In the genomic region with DNA sequence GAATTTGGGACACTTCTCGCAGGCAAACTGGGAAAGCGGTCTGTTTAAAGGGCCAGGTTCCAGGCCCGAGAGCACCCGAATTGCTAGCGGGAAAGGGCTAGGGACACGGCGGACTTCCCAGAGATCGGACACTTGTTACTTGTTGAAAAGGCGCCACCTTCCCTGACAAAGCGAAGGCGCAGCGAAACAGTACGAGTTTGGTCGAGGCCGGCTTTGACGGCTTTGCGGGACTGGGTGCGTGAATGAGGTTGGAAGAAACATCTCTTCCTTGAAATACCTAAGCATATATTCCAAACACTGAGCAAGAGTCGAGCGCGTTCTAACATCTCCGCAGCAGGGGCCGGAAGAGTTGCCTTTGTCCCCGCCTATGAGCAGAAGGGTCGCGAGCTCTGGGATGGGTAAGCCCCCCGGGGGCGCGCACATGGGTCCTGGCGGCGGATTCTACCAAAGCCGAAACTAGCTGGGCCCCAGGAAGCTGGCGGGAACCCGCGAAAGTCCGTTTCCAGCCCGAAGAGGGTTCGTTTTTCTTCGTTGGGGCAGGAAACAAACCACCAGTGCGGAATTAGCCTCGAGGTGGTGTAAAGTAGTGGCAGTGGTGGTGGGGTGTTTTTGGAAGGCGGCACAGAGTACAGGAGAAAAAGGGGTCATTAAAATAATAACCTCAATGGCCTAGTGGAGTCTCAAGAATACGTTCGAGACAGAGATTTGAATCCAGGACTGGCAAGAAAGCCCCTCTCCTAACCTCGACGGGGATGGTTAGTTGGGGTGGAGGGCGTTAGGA, we compare ENCODE assay signal across 8 cellular contexts. TPM values are rescaled to one million over a fixed set of nuclear protein-coding genes. Genes with fewer than 3 reads are reported as not detected.
DNase-seq lines count a peak whose midpoint lies in the region; ATAC-seq and TF ChIP-seq lines count a peak whose summit lies in the region.

No MANE protein-coding gene starts in this region.

- no peak overlapping the region for H3K4me2 ChIP-seq in HCT116 (ENCODE audit: low read length)

- peak overlapping the region; percentile 62 for H3K4me3 ChIP-seq in BJ (ENCODE audit: low read depth, low read length)
- H3K4me3 ChIP-seq in HCT116 (replicated peaks in 1 of 2; ENCODE audit: low read depth in 1 of 2, low read length in 2 of 2): no peak overlapping the region

- H3K36me3 ChIP-seq in BJ (ENCODE audit: control insufficient read depth, insufficient read depth, low read length) (no peaks in the 10 kb centered on the region), HCT116 (ENCODE audit: control insufficient read depth in 1 of 2, insufficient read depth in 2 of 2, low read length in 2 of 2) (no peaks in the 10 kb centered on the region)

- TF ChIP-seq CTCF in BJ (IDR thresholded peaks at IDR 0.05; ENCODE audit: insufficient read depth, low read depth, low read length) (peak; percentile 40; the same call in 1 of the 2 replicates), HCT116 (IDR thresholded peaks at IDR 0.05 in 2 of 3, conservative IDR thresholded peaks at IDR 0.05 in 1 of 3; ENCODE audit: borderline replicate concordance in 1 of 3, insufficient read depth in 1 of 3, low read depth in 2 of 3, low read length in 2 of 3) (no peak)

- no TSS peak for BruUV-seq in HCT116 (replicated peaks; lab: Mats Ljungman, UMichigan)

- H3K9me2 ChIP-seq in HCT116 (ENCODE audit: insufficient read depth): no peaks in the 10 kb centered on the region

- H3K27ac ChIP-seq in HCT116 (ENCODE audit: low read depth, low read length): no peak overlapping the region
- H3K27ac ChIP-seq in substantia nigra (ENCODE audit: low read depth, low read length, poor library complexity, severe bottlenecking): peak overlapping the region; percentile 45

- H3K9ac ChIP-seq in HCT116 (ENCODE audit: low read length): no peak overlapping the region

- H3K27me3 ChIP-seq in BJ (ENCODE audit: control insufficient read depth, insufficient read depth, low read length): peaks cover 2% of the 10 kb centered on the region; the same call in 1 of the 2 replicates
- no peaks in the 10 kb centered on the region for H3K27me3 ChIP-seq in HCT116 (ENCODE audit: insufficient read depth, low read length)

- H4K20me1 ChIP-seq in HCT116 (ENCODE audit: insufficient read depth): no peaks in the 10 kb centered on the region

- RAD21 ChIA-PET in HCT116 (lab: Charles Lee; ENCODE audit: low non-redundant PET in 1 of 2, low total read pairs in 2 of 2, uncharacterized antibody in 2 of 2, unreplicated experiment in 2 of 2): no interaction called here

- intact Hi-C loops in HCT116 (cut with micrococcal nuclease): loop anchor here (5.0 kb wide), 1 partner anchor 426 kb away; no protein-coding TSS in a partner anchor

- peaks cover 2 to 6% of the 10 kb centered on the region in 2 experiments; a peak in 2 of 4 replicates for H3K4me1 ChIP-seq in HCT116 (ENCODE audit: control insufficient read depth in 1 of 2, insufficient read depth in 2 of 2, low read length in 2 of 2)

- CTCF ChIA-PET in BJ (lab: Yijun Ruan, JAX): interaction anchor here (0.6 to 4.2 kb wide), 7 partner anchors 12 to 971 kb away, joined by 3 to 42 read pairs (median 3); no protein-coding TSS in a partner anchor
- CTCF ChIA-PET in HCT116 (lab: Charles Lee): no interaction called here

- no peak for TF ChIP-seq POLR2A in HCT116 (IDR thresholded peaks at IDR 0.05; ENCODE audit: borderline replicate concordance, extremely low read depth, insufficient read depth, insufficient read length)

- no peak for TF ChIP-seq RAD21 in HCT116 (IDR thresholded peaks at IDR 0.05; ENCODE audit: low read depth)

- no peaks in the 10 kb centered on the region for H3K9me3 ChIP-seq in HCT116 (ENCODE audit: control insufficient read depth in 1 of 2, insufficient read depth in 1 of 2, low read depth in 1 of 2, low read length in 2 of 2)

- H2AFZ ChIP-seq in HCT116 (ENCODE audit: low read depth, low read length, poor library complexity, severe bottlenecking): peak overlapping the region; percentile 99

- no peak for DNase-seq in BJ (ENCODE audit: low read depth)
- no peak for DNase-seq in HCT116 (ENCODE audit: low read depth, low spot score)
- DNase-seq in astrocyte of the hippocampus (ENCODE audit: low read depth, low spot score): peak; percentile 68
- peak; percentile 81 for DNase-seq in islet precursor cell
- DNase-seq in substantia nigra (lab: John Stamatoyannopoulos, UW): peak in 25 of 49 donors; percentile 4 to 49 (median 23)
- no peak for DNase-seq in AML-193 (lab: John Stamatoyannopoulos, UW)
- no peak for DNase-seq in NCI-H187 treated with DMSO at 0.1 percent for 48 hours (lab: John Stamatoyannopoulos, UW)

- ATAC-seq in HCT116 (no peak), HG02588 (IDR thresholded peaks at IDR 0.05; ENCODE audit: unreplicated experiment) (no peak)

- POLR2A ChIA-PET in BJ (lab: Charles Lee) (interaction anchor here (0.5 kb wide), 1 partner anchor 468 kb away, joined by 4 read pairs; a partner anchor contains a TSS), HCT116 (lab: Charles Lee) (no interaction called here)

- no peaks in the 10 kb centered on the region for H3K79me2 ChIP-seq in HCT116 (ENCODE audit: insufficient read depth, low read length)

TF ChIP-seq in HCT116, 20 proteins besides CTCF, POLR2A, EP300 and RAD21:
- TF ChIP-seq, protein P1, sequence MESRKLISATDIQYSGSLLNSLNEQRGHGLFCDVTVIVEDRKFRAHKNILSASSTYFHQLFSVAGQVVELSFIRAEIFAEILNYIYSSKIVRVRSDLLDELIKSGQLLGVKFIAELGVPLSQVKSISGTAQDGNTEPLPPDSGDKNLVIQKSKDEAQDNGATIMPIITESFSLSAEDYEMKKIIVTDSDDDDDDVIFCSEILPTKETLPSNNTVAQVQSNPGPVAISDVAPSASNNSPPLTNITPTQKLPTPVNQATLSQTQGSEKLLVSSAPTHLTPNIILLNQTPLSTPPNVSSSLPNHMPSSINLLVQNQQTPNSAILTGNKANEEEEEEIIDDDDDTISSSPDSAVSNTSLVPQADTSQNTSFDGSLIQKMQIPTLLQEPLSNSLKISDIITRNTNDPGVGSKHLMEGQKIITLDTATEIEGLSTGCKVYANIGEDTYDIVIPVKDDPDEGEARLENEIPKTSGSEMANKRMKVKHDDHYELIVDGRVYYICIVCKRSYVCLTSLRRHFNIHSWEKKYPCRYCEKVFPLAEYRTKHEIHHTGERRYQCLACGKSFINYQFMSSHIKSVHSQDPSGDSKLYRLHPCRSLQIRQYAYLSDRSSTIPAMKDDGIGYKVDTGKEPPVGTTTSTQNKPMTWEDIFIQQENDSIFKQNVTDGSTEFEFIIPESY (IDR thresholded peaks at IDR 0.05; ENCODE audit: extremely low read depth, insufficient replicate concordance, low read length): no peak
- no peak for TF ChIP-seq YY1 (IDR thresholded peaks at IDR 0.05; ENCODE audit: extremely low read depth, insufficient replicate concordance, low read depth, low read length)
- no peak for TF ChIP-seq EZH2phosphoT487 (IDR thresholded peaks at IDR 0.05; ENCODE audit: borderline replicate concordance)
- no peak for TF ChIP-seq ZNF274 (IDR thresholded peaks at IDR 0.05; ENCODE audit: low read depth, low read length)
- no peak for TF ChIP-seq ELF1 (IDR thresholded peaks at IDR 0.05; ENCODE audit: borderline replicate concordance, low read depth)
- no peak for TF ChIP-seq POLR2AphosphoS5 (IDR thresholded peaks at IDR 0.05; ENCODE audit: low read depth, low read length)
- TF ChIP-seq, protein P2, sequence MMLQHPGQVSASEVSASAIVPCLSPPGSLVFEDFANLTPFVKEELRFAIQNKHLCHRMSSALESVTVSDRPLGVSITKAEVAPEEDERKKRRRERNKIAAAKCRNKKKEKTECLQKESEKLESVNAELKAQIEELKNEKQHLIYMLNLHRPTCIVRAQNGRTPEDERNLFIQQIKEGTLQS (IDR thresholded peaks at IDR 0.05): no peak
- no peak for TF ChIP-seq SRF (IDR thresholded peaks at IDR 0.05; ENCODE audit: low read depth)

RNA-seq across cellular contexts. Expression of a gene that starts 1.5 kb away (rescaled TPM):
- polyA plus RNA-seq in BJ (2011; rRNA removed): 0.81 and 1.3 TPM in 2 replicates
- 0.52 and 0.82 TPM in 2 replicates for polyA minus RNA-seq in BJ (2011; rRNA and poly(A)+ RNA removed)
- not detected for total RNA-seq in HCT116 (2021; ENCODE audit: unreplicated experiment)
- polyA plus RNA-seq in HCT116 (2012): not detected in 2 replicates

Comparison
In these comparisons a context has a peak if more than half of its experiments do, and no peak if none do; other contexts are left out.
1. DNase-seq: peak in astrocyte of the hippocampus (single experiment), islet precursor cell (single experiment) and substantia nigra (25 of 49); none in BJ (single experiment), HCT116 (single experiment), AML-193 (0 of 2) and NCI-H187 treated with DMSO at 0.1 percent for 48 hours (single experiment).